1 cellular context compared by ENCODE assay signal in genomic region chr3:181009225-181009624, GRCh38.
TF ChIP-seq lines count a peak whose summit lies in the region.

No MANE protein-coding gene starts in this region.

TF ChIP-seq in H1, 55 proteins besides CTCF, POLR2A, EP300 and RAD21 (continued from another document):
- no peak for TF ChIP-seq CHD7 (IDR thresholded peaks at IDR 0.05; ENCODE audit: insufficient replicate concordance, low read length)
- TF ChIP-seq BCL11A (IDR thresholded peaks at IDR 0.05; ENCODE audit: low read depth in 2 of 2, low read length in 2 of 2), result no peak
- TF ChIP-seq BACH1 (IDR thresholded peaks at IDR 0.05; ENCODE audit: low read length), result no peak
- TF ChIP-seq CBX8 (IDR thresholded peaks at IDR 0.05; ENCODE audit: borderline replicate concordance, low read depth, low read length), result no peak
- TF ChIP-seq RBBP5 (IDR thresholded peaks at IDR 0.05; ENCODE audit: borderline replicate concordance, low read depth, low read length), result no peak
- no peak for TF ChIP-seq EGR1 (IDR thresholded peaks at IDR 0.05; ENCODE audit: borderline replicate concordance, low read depth, low read length)
- TF ChIP-seq SIX5 (IDR thresholded peaks at IDR 0.05; ENCODE audit: low read depth, low read length), result no peak
- TF ChIP-seq YY1 (IDR thresholded peaks at IDR 0.05; ENCODE audit: low read depth, low read length), result no peak
- TF ChIP-seq CBX5 (IDR thresholded peaks at IDR 0.05; ENCODE audit: low read depth, low read length), result no peak
- no peak for TF ChIP-seq MAX (IDR thresholded peaks at IDR 0.05)
- TF ChIP-seq GTF2F1 (IDR thresholded peaks at IDR 0.05; ENCODE audit: borderline replicate concordance, low read depth, low read length), result no peak
- no peak for TF ChIP-seq SIRT6 (IDR thresholded peaks at IDR 0.05; ENCODE audit: low read length)
